Comparison of ENCODE assay signal across 7 cellular contexts in the genomic region with DNA sequence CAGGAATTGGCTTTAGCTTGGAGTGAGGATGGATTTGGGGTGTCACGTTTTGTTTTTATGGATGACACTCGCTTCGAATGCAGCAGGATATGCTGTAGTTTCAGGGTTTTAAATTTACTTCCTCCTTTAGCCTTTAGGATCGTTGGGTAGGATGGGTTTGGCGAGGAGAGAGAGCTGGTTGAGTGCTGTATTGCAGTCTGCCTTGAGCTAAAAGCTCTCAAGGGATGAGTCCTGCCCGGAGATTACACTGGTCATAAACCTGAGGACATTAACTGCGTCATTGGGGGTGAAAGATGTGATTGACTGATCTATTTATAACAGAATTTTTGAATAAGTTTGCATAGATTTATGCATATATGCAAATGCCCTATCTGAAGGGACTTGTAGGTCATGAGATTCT. TPM values are rescaled to one million over a fixed set of nuclear protein-coding genes. Genes with fewer than 3 reads are reported as not detected.
A peak's percentile ranks its signal among the peaks of the same experiment; 100 is the strongest.
DNase-seq lines count a peak whose midpoint lies in the region; ATAC-seq, FAIRE-seq and TF ChIP-seq lines count a peak whose summit lies in the region.
"Not testable (repeated sequence)": the region's sequence is repeated elsewhere in the genome, so short reads cannot be mapped to it uniquely, and the experiment has no call there.

No MANE protein-coding gene starts in this region.

- H3K9me3 ChIP-seq in right cardiac atrium (ENCODE audit: control insufficient read depth, low read length), result not testable (repeated sequence)

- CTCF ChIA-PET in activated CD8-positive, alpha-beta T cell treated with anti-CD3 and anti-CD28 coated beads for 36 hours (lab: Charles Lee); MCF 10A (lab: Yijun Ruan, JAX): not testable (repeated sequence)

- not testable (repeated sequence) for H3K4me3 ChIP-seq in right cardiac atrium (ENCODE audit: low read length)

- ATAC-seq in GM21723 (IDR thresholded peaks at IDR 0.05; ENCODE audit: unreplicated experiment) (peak; percentile 18), HG03565 (IDR thresholded peaks at IDR 0.05; ENCODE audit: unreplicated experiment) (peak; percentile 43), right cardiac atrium (peak; percentile 61 to 76), natural killer cell (peak; percentile 26 to 48 (median 45))
- ATAC-seq in activated CD8-positive, alpha-beta T cell treated with anti-CD3 and anti-CD28 coated beads for 36 hours, result peak; percentile 50

- DNase-seq in GM12892 (ENCODE audit: insufficient read length); activated CD8-positive, alpha-beta T cell treated with anti-CD3 and anti-CD28 coated beads for 36 hours; MCF 10A (ENCODE audit: unreplicated experiment); right cardiac atrium; natural killer cell: not testable (repeated sequence)

- H3K36me3 Mint-ChIP-seq in activated CD8-positive, alpha-beta T cell treated with anti-CD3 and anti-CD28 coated beads for 36 hours (ENCODE audit: low read depth); MCF 10A (ENCODE audit: insufficient read depth, unreplicated experiment); natural killer cell: not testable (repeated sequence)

- WGBS in right cardiac atrium, result no CpG with 5 or more reads among the region's 7 CpGs

- not testable (repeated sequence) for H3K4me3 Mint-ChIP-seq in activated CD8-positive, alpha-beta T cell treated with anti-CD3 and anti-CD28 coated beads for 36 hours; MCF 10A (ENCODE audit: unreplicated experiment); natural killer cell

- POLR2A ChIA-PET in activated CD8-positive, alpha-beta T cell treated with anti-CD3 and anti-CD28 coated beads for 36 hours (lab: Charles Lee); MCF 10A (lab: Yijun Ruan, JAX): not testable (repeated sequence)

- H3K27ac ChIP-seq in right cardiac atrium (ENCODE audit: low read length), result not testable (repeated sequence)

- peak; percentile 96 for FAIRE-seq in GM12892 (lab: Jason Lieb, UNC)

- intact Hi-C loops in activated CD8-positive, alpha-beta T cell treated with anti-CD3 and anti-CD28 coated beads for 36 hours (cut with micrococcal nuclease); MCF 10A (cut with micrococcal nuclease); right cardiac atrium (cut with DNase I); natural killer cell (cut with micrococcal nuclease): not testable (repeated sequence)

- H3K4me1 ChIP-seq in right cardiac atrium (ENCODE audit: control insufficient read depth, insufficient read depth, low read length), result not testable (repeated sequence)

- H3K27me3 ChIP-seq in right cardiac atrium (ENCODE audit: control insufficient read depth, insufficient read depth), result not testable (repeated sequence)

- not testable (repeated sequence) for TF ChIP-seq CTCF in activated CD8-positive, alpha-beta T cell treated with anti-CD3 and anti-CD28 coated beads for 36 hours (IDR thresholded peaks at IDR 0.05); MCF 10A (IDR thresholded peaks at IDR 0.05; ENCODE audit: unreplicated experiment); natural killer cell (IDR thresholded peaks at IDR 0.05)

- H3K27ac Mint-ChIP-seq in activated CD8-positive, alpha-beta T cell treated with anti-CD3 and anti-CD28 coated beads for 36 hours; MCF 10A (ENCODE audit: low read depth, unreplicated experiment); natural killer cell: not testable (repeated sequence)

- H3K4me1 Mint-ChIP-seq in activated CD8-positive, alpha-beta T cell treated with anti-CD3 and anti-CD28 coated beads for 36 hours (ENCODE audit: low read depth); MCF 10A (ENCODE audit: insufficient read depth, unreplicated experiment); natural killer cell: not testable (repeated sequence)

- BruUV-seq in MCF 10A (replicated peaks; lab: Mats Ljungman, UMichigan), result TSS peak; percentile 25

- TF ChIP-seq POLR2A in GM12892 (IDR thresholded peaks at IDR 0.05; ENCODE audit: low read depth, low read length), result not testable (repeated sequence)

- H3K9me3 Mint-ChIP-seq in activated CD8-positive, alpha-beta T cell treated with anti-CD3 and anti-CD28 coated beads for 36 hours; MCF 10A (ENCODE audit: unreplicated experiment); natural killer cell: not testable (repeated sequence)

- not testable (repeated sequence) for H3K27me3 Mint-ChIP-seq in activated CD8-positive, alpha-beta T cell treated with anti-CD3 and anti-CD28 coated beads for 36 hours; MCF 10A (ENCODE audit: insufficient read depth, unreplicated experiment); natural killer cell (ENCODE audit: low read depth in 2 of 2)

RNA-seq across cellular contexts. Expression of a gene that starts 0.9 kb away (rescaled TPM):
- polyA plus RNA-seq in GM12892 (2012; ENCODE audit: missing spikeins), result 12.1 TPM
- 10 to 100 TPM; 41.4 to 46.2 TPM for total RNA-seq in activated CD8-positive, alpha-beta T cell treated with anti-CD3 and anti-CD28 coated beads for 36 hours
- 21.1 and 24.1 TPM in 2 replicates for total RNA-seq in MCF 10A (2022)
- 10 to 100 TPM; 26.0 to 34.3 (median 29.9) TPM for total RNA-seq in right cardiac atrium
- 8.9 TPM for polyA plus RNA-seq in right cardiac atrium
- total RNA-seq in natural killer cell, result 10 to 100 TPM; 32.2 to 45.1 (median 39.9) TPM

RNA-seq across cellular contexts. Expression of a gene that starts 11.8 kb away (rescaled TPM):
- 20.9 TPM for polyA plus RNA-seq in GM12892 (2012; ENCODE audit: missing spikeins)
- total RNA-seq in activated CD8-positive, alpha-beta T cell treated with anti-CD3 and anti-CD28 coated beads for 36 hours, result 10 to 100 TPM; 25.0 to 26.1 TPM
- total RNA-seq in MCF 10A (2022) (18.3 and 20.7 TPM in 2 replicates), right cardiac atrium (10 to 100 TPM in 2 of 4 donors, 1 to 10 TPM in 2; 7.4 to 16.9 (median 11.0) TPM), natural killer cell (10 to 100 TPM; 21.9 to 32.6 (median 23.4) TPM)
- 6.3 TPM for polyA plus RNA-seq in right cardiac atrium

Comparison
In these comparisons a context has a peak if more than half of its experiments do, and no peak if none do; other contexts are left out.
1. ATAC-seq: peak in every context shown above with its lines; median percentile 68 in right cardiac atrium; 50 in activated CD8-positive, alpha-beta T cell treated with anti-CD3 and anti-CD28 coated beads for 36 hours; 45 in natural killer cell; 43 in HG03565; 18 in GM21723.